In the genomic region with DNA sequence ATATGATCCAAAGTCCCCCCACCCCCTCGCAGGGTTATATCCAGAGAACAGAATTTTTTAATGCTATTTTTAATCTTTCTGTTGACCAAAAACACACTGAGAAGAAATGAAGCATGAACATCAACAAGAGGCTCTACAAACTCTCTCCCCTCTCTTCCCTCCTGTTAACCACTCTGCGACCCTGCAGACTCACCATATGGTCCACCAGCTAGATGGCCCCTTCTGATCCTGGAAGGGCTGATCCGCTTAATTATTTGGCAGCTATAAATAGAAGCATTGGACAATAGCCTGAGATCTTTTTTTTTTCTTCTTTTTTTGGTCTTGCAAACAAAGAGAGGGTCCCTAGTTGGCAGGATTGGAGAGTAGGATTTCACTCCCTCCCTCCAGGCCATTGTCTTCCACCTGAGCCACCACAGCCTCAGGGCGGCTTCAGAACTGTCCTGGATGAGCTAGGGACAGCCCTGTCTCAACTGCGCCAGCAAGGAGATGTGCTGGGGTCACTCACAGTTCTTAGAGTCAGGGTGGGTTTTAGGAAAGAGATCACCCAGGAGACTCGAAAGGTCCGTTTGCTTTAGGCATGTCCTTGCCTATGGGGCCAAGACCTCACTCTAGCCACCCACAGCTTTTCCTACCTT, we compare ENCODE assay signal across 19 cellular contexts.
A peak's percentile ranks its signal among the peaks of the same experiment; 100 is the strongest.
DNase-seq lines count a peak whose midpoint lies in the region; ATAC-seq and TF ChIP-seq lines count a peak whose summit lies in the region.
"Had no signal": no experiment of that assay in that cellular context is flagged by ENCODE, and none has a peak within 500 bp of the region (broad histone marks: within the 10 kb centered on the region; RNA-seq: fewer than 3 reads in every experiment).

No MANE protein-coding gene starts in this region.

- H3K9me3 ChIP-seq in WERI-Rb-1 (ENCODE audit: severe bottlenecking) (no peaks in the 10 kb centered on the region), sigmoid colon (no peaks in the 10 kb centered on the region), breast epithelium (no peaks in the 10 kb centered on the region)
- H3K9me3 ChIP-seq: heart right ventricle, prostate gland, SJCRH30 had no signal

- DNase-seq in NCI-H1092 treated with DMSO at 0.1 percent for 48 hours (lab: John Stamatoyannopoulos, UW): peak; percentile 21
- no peak for DNase-seq in NCI-H1092 (lab: John Stamatoyannopoulos, UW)
- peak; percentile 55 for DNase-seq in NCI-H1694 (lab: John Stamatoyannopoulos, UW)
- DNase-seq in WERI-Rb-1: peak; percentile 88
- no peak for DNase-seq in sigmoid colon
- no peak for DNase-seq in erythroblast (lab: John Stamatoyannopoulos, UW)
- no peak for DNase-seq in breast epithelium (ENCODE audit: low spot score in 2 of 2)
- DNase-seq: activated CD4-positive, CD25-positive, alpha-beta regulatory T cell treated with anti-CD3 and anti-CD28 coated beads, Interleukin-2, amount 50 U/mL, for 72 hours; activated CD8-positive, alpha-beta T cell treated with anti-CD3 and anti-CD28 coated beads for 36 hours; activated effector memory CD4-positive, alpha-beta T cell treated with anti-CD3 and anti-CD28 coated beads, Interleukin-2, amount 50 U/mL, for 16 hours; activated naive CD8-positive, alpha-beta T cell treated with anti-CD3 and anti-CD28 coated beads, Interleukin-2, amount 10 ng/mL, durations not matched to agents 7 days and 5 days; CD8-positive, alpha-beta T cell; cerebellar nuclear complex; heart right ventricle; mammary epithelial cell; SJCRH30; stimulated activated naive CD8-positive, alpha-beta T cell treated with anti-CD3 and anti-CD28 coated beads, Interleukin-15, amount 100 ng/mL, for 72 hours had no signal

- no peak for ATAC-seq in GM18870 (IDR thresholded peaks at IDR 0.05; ENCODE audit: unreplicated experiment)
- ATAC-seq: activated CD8-positive, alpha-beta T cell treated with anti-CD3 and anti-CD28 coated beads for 36 hours; CD8-positive, alpha-beta T cell; heart right ventricle; stimulated activated naive CD8-positive, alpha-beta T cell treated with anti-CD3 and anti-CD28 coated beads, Interleukin-15, amount 100 ng/mL, for 72 hours had no signal

- H3K27ac ChIP-seq in WERI-Rb-1 (peak overlapping the region; percentile 87), sigmoid colon (peak overlapping the region in 3 of 4 donors; percentile 6 to 27 (median 24)), breast epithelium (no peak overlapping the region)
- H3K27ac ChIP-seq: heart right ventricle, prostate gland, SJCRH30 had no signal

- TF ChIP-seq CTCF in WERI-Rb-1 (IDR thresholded peaks at IDR 0.05; ENCODE audit: low read depth, low read length) (no peak), sigmoid colon (IDR thresholded peaks at IDR 0.05) (no peak), breast epithelium (IDR thresholded peaks at IDR 0.05) (no peak)

- no peaks in the 10 kb centered on the region for H3K27me3 ChIP-seq in WERI-Rb-1 (ENCODE audit: insufficient read depth, low read depth, severe bottlenecking)
- no peaks in the 10 kb centered on the region for H3K27me3 ChIP-seq in sigmoid colon
- no peaks in the 10 kb centered on the region for H3K27me3 ChIP-seq in breast epithelium
- H3K27me3 ChIP-seq: SJCRH30 had no signal

- no peak for TF ChIP-seq EP300 in sigmoid colon (IDR thresholded peaks at IDR 0.05)

- intact Hi-C loops in sigmoid colon (cut with DNase I) (no loop called here), breast epithelium (cut with DNase I; ENCODE audit: low total_unique reads) (no loop called here)

- H3K4me1 ChIP-seq in sigmoid colon (peaks cover 0 to 62% (median 29%) of the 10 kb centered on the region in 4 donors), breast epithelium (no peaks in the 10 kb centered on the region)
- H3K4me1 ChIP-seq: heart right ventricle, prostate gland had no signal

- H3K36me3 ChIP-seq in WERI-Rb-1 (no peaks in the 10 kb centered on the region), sigmoid colon (no peaks in the 10 kb centered on the region), breast epithelium (no peaks in the 10 kb centered on the region)
- H3K36me3 ChIP-seq: heart right ventricle, prostate gland, SJCRH30 had no signal

- WGBS in sigmoid colon, 2 donors: 79 to 83% methylated on average over 7 of the region's 7 CpGs

- TF ChIP-seq POLR2A in sigmoid colon (IDR thresholded peaks at IDR 0.05) (no peak), erythroblast (IDR thresholded peaks at IDR 0.05; ENCODE audit: low read length) (no peak), breast epithelium (IDR thresholded peaks at IDR 0.05) (no peak)

- H3K4me3 ChIP-seq in WERI-Rb-1 (ENCODE audit: low read depth, low read length): peak overlapping the region; percentile 19; the same call in 1 of the 2 replicates
- no peak overlapping the region for H3K4me3 ChIP-seq in sigmoid colon
- no peak overlapping the region for H3K4me3 ChIP-seq in breast epithelium
- H3K4me3 ChIP-seq: heart right ventricle, prostate gland, SJCRH30 had no signal

Comparison
In these comparisons a context has a peak if more than half of its experiments do, and no peak if none do; other contexts are left out.
1. DNase-seq: peak in NCI-H1092 treated with DMSO at 0.1 percent for 48 hours (single experiment), NCI-H1694 (single experiment) and WERI-Rb-1 (single experiment); none in NCI-H1092 (single experiment), sigmoid colon (single experiment), erythroblast (0 of 2) and breast epithelium (0 of 2).
2. H3K27ac ChIP-seq: peak in WERI-Rb-1 (single experiment) and sigmoid colon (3 of 4); none in breast epithelium (0 of 2).